ENCODE assay signal across 18 cellular contexts in the genomic region with DNA sequence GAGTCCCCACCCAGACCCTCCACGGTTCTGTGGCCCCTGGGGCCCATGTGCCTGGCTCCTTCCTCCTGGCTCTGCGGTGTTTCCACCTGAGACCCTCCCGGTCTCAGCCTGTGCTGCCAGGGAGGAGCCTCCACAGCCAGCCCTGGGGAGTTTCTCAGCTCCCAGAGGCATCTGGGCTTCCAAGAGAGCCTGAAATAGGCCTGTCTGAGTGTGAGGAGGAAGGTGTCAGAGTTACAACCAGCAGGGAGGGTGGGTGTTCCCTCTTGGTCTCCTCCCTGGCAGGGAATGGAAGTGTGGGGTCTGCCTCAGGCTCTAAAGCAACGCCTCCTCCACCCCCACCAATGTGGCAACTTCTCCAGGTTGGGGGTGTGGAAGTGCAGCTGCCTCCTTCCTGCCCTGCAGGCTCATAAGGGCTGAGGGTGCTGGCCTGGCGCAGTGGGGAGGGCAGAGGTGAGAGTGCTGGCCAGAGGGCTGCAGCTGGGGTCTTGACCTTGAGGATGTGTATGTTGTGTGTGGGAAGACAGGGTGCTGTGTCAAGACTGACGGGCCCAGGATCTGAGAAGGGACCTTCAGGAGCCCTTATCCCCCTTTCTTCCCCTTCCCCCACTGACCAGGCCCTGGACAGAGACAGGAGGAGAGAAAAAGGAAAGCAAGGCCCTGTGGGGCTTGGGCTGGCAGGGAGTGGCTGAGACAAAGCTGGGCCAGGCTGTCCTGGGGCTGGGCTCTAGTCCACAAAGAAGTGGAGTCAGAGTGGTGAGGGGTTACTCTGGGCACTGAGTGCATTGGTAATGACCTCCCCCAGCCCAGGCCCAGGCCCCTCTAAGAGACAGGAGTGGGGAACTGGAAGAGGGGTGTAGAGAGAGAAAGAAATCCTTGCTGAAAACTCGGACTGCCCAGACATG. TPM values are rescaled to one million over a fixed set of nuclear protein-coding genes. Genes with fewer than 3 reads are reported as not detected.
DNase-seq lines count a peak whose midpoint lies in the region; ATAC-seq, FAIRE-seq and TF ChIP-seq lines count a peak whose summit lies in the region.
"Had no signal": no experiment of that assay in that cellular context is flagged by ENCODE, and none has a peak within 500 bp of the region (broad histone marks: within the 10 kb centered on the region; RNA-seq: fewer than 3 reads in every experiment).

No MANE protein-coding gene starts in this region.

- H3K27ac ChIP-seq in RWPE2 (ENCODE audit: poor library complexity, severe bottlenecking): peak overlapping the region; percentile 89
- peak overlapping the region in 9 of 10 donors; percentile 52 to 89 (median 81) for H3K27ac ChIP-seq in heart right ventricle
- peak overlapping the region; percentile 4 to 44 (median 36) for H3K27ac ChIP-seq in sigmoid colon
- no peak overlapping the region for H3K27ac ChIP-seq in A673 (ENCODE audit: low read depth, low read length, poor library complexity, severe bottlenecking)
- H3K27ac ChIP-seq in H9 (ENCODE audit: insufficient read length, low read depth, low read length): no peak overlapping the region
- H3K27ac ChIP-seq: left lung had no signal

- H3K18ac ChIP-seq in H9 (ENCODE audit: insufficient read length, low read depth, low read length): no peak overlapping the region

- H3K9ac ChIP-seq in H9 (ENCODE audit: extremely low read depth, insufficient read length, low read length): no peak overlapping the region

- H3K23ac ChIP-seq in H9 (ENCODE audit: insufficient read length, low read depth, low read length): no peak overlapping the region

- BruUV-seq in A673 (replicated peaks; lab: Mats Ljungman, UMichigan): no TSS peak

- no peak overlapping the region for H4K8ac ChIP-seq in H9 (replicated peaks; ENCODE audit: insufficient read length, low read depth, low read length)

- H3K4me2 ChIP-seq in H9 (ENCODE audit: insufficient read depth, insufficient read length, low read length): no peak overlapping the region

- POLR2A ChIA-PET in A673 (lab: Charles Lee; ENCODE audit: low non-redundant PET): no interaction called here

- H3K27ac Mint-ChIP-seq in H9: no peak overlapping the region; a peak in 2 of 7 replicates
- H3K27ac Mint-ChIP-seq: activated T-cell treated with anti-CD3 and anti-CD28 coated beads, Interleukin-2, amount 50 U/mL, for 72 hours had no signal

- WGBS in heart right ventricle, 2 donors: 76 to 81% methylated on average over 7 of the region's 7 CpGs
- 76 to 80% methylated on average over 7 of the region's 7 CpGs for WGBS in sigmoid colon, 2 donors
- WGBS in H9 (ENCODE audit: extremely low coverage, insufficient read length, low lambda C conversion rate): no CpG with 5 or more reads among the region's 7 CpGs

- no peak overlapping the region for H3K4ac ChIP-seq in H9 (ENCODE audit: low read depth, low read length)

- H3K27me3 Mint-ChIP-seq in H9 (ENCODE audit: low read depth): peaks cover 65% of the 10 kb centered on the region

- CTCF ChIA-PET in A673 (lab: Charles Lee): no interaction called here

- H3K14ac ChIP-seq in H9 (ENCODE audit: insufficient read depth, low read length): no peak overlapping the region; the same call in 1 of the 2 replicates

- H3K36me3 ChIP-seq in H7 (replicated peaks; ENCODE audit: control insufficient read depth, insufficient read depth, low read length) (no peaks in the 10 kb centered on the region), RWPE2 (ENCODE audit: low read depth) (peaks cover 12% of the 10 kb centered on the region; the same call in 1 of the 2 replicates), heart right ventricle (no peaks in the 10 kb centered on the region), sigmoid colon (no peaks in the 10 kb centered on the region), A673 (ENCODE audit: insufficient read depth, low read length, poor library complexity, severe bottlenecking) (no peaks in the 10 kb centered on the region)
- H3K36me3 ChIP-seq: adrenal gland, left lung had no signal

- no peak overlapping the region for H2BK20ac ChIP-seq in H9 (ENCODE audit: low read depth, low read length, poor library complexity, severe bottlenecking)

- H3K4me1 ChIP-seq in RWPE2 (ENCODE audit: insufficient read depth, poor library complexity, severe bottlenecking) (peaks cover 37% of the 10 kb centered on the region), heart right ventricle (peaks cover 22 to 79% (median 45%) of the 10 kb centered on the region in 9 donors), sigmoid colon (peaks cover 0 to 40% (median 32%) of the 10 kb centered on the region in 4 donors), A673 (ENCODE audit: insufficient read depth, low read length, poor library complexity, severe bottlenecking) (peaks cover 2% of the 10 kb centered on the region), H9 (ENCODE audit: insufficient read depth, low read length) (no peaks in the 10 kb centered on the region)

- no peak overlapping the region for H4K91ac ChIP-seq in H9 (ENCODE audit: insufficient read length, low read depth, low read length)

- H2BK12ac ChIP-seq in H9 (ENCODE audit: insufficient read length, low read depth, low read length): no peak overlapping the region

- intact Hi-C loops in heart right ventricle (cut with DNase I) (no loop called here), sigmoid colon (cut with DNase I) (no loop called here), A673 (cut with micrococcal nuclease; ENCODE audit: unreplicated experiment) (no loop called here)

- H3T11ph ChIP-seq in H9 (ENCODE audit: low read length): no peak overlapping the region

- H3K36me3 Mint-ChIP-seq in H9 (ENCODE audit: insufficient read depth in 1 of 3, low read depth in 3 of 3): no peaks in the 10 kb centered on the region
- H3K36me3 Mint-ChIP-seq: natural killer cell treated with Interleukin-12 subunit alpha and Interleukin-12 subunit beta and Interleukin-15 and Interleukin-18, amount 100 ng/mL, for 72 hours had no signal

- H2BK120ac ChIP-seq in H9 (ENCODE audit: low read depth, low read length, poor library complexity, severe bottlenecking): no peak overlapping the region

- no peak for TF ChIP-seq CTCF in RWPE2 (IDR thresholded peaks at IDR 0.05; ENCODE audit: poor library complexity, severe bottlenecking)
- TF ChIP-seq CTCF in heart right ventricle (IDR thresholded peaks at IDR 0.05): no peak
- TF ChIP-seq CTCF in sigmoid colon (IDR thresholded peaks at IDR 0.05): no peak
- TF ChIP-seq CTCF in A673 (conservative IDR thresholded peaks at IDR 0.05; ENCODE audit: low read depth, low read length): no peak
- no peak for TF ChIP-seq CTCF in H9 (conservative IDR thresholded peaks at IDR 0.05)

- no peak overlapping the region for H3K4me3 Mint-ChIP-seq in H9
- H3K4me3 Mint-ChIP-seq: activated T-cell treated with anti-CD3 and anti-CD28 coated beads, Interleukin-2, amount 50 U/mL, for 72 hours; natural killer cell treated with Interleukin-12 subunit alpha and Interleukin-12 subunit beta and Interleukin-15 and Interleukin-18, amount 100 ng/mL, for 72 hours had no signal

- H3K4me3 ChIP-seq in H7 (ENCODE audit: insufficient read depth, low read depth, low read length) (no peak overlapping the region), RWPE2 (ENCODE audit: severe bottlenecking) (no peak overlapping the region), heart right ventricle (peak overlapping the region in 9 of 10 donors; percentile 45 to 64 (median 58)), sigmoid colon (peak overlapping the region in 1 of 4 donors; percentile 54), A673 (ENCODE audit: low read depth, low read length, poor library complexity, severe bottlenecking) (no peak overlapping the region)
- H3K4me3 ChIP-seq: adrenal gland, left lung had no signal

- no peaks in the 10 kb centered on the region for H3K9me3 ChIP-seq in RWPE2 (ENCODE audit: severe bottlenecking)
- H3K9me3 ChIP-seq in heart right ventricle: no peaks in the 10 kb centered on the region
- H3K9me3 ChIP-seq in sigmoid colon: no peaks in the 10 kb centered on the region
- no peaks in the 10 kb centered on the region for H3K9me3 ChIP-seq in A673 (ENCODE audit: low read depth, low read length, poor library complexity, severe bottlenecking)
- no peaks in the 10 kb centered on the region for H3K9me3 ChIP-seq in H9 (ENCODE audit: control insufficient read depth, low read depth, low read length)
- H3K9me3 ChIP-seq: adrenal gland, left lung had no signal

- H2AK5ac ChIP-seq in H9 (ENCODE audit: insufficient read length, low read length): no peak overlapping the region

- no peak for FAIRE-seq in GM12891 (lab: Jason Lieb, UNC)

- H3K27me3 ChIP-seq in H7 (ENCODE audit: control insufficient read depth, insufficient read depth, low read length) (peaks cover 36% of the 10 kb centered on the region), RWPE2 (ENCODE audit: insufficient read depth, poor library complexity, severe bottlenecking) (no peaks in the 10 kb centered on the region), heart right ventricle (peaks cover 0 to 39% (median 0%) of the 10 kb centered on the region in 7 donors), sigmoid colon (peaks cover 14 to 40% (median 31%) of the 10 kb centered on the region in 3 donors), A673 (replicated peaks; ENCODE audit: insufficient read depth, low read depth, low read length, poor library complexity) (peaks cover 5% of the 10 kb centered on the region), H9 (ENCODE audit: insufficient read depth, low read length) (peaks cover 20% of the 10 kb centered on the region; the same call in 1 of the 2 replicates)

- no peak for TF ChIP-seq EP300 in sigmoid colon (IDR thresholded peaks at IDR 0.05)

- H4K5ac ChIP-seq in H9 (ENCODE audit: insufficient read length, low read depth, low read length): no peak overlapping the region

- H4K20me1 ChIP-seq in H9 (ENCODE audit: control insufficient read depth, insufficient read depth, insufficient read length): peaks cover 4% of the 10 kb centered on the region

- DNase-seq in H7 (peak; percentile 33), RWPE2 (ENCODE audit: low spot score) (peak; percentile 76), heart right ventricle (peak in 1 of 2 donors; percentile 23), sigmoid colon (no peak), GM12891 (ENCODE audit: insufficient read length, low spot score) (no peak), A673 (ENCODE audit: low spot score) (no peak), COLO829 (ENCODE audit: low spot score) (no peak), H9 (no peak)
- DNase-seq: activated CD4-positive, alpha-beta T cell treated with anti-CD3 and anti-CD28 coated beads, Interleukin-2, amount 50 U/mL, for 48 hours; activated T-cell treated with anti-CD3 and anti-CD28 coated beads, Interleukin-2, amount 50 U/mL, for 72 hours; adrenal gland; cortex of kidney; NCI-H2081; NCI-H774; SHP77 treated with DMSO at 0.1 percent for 48 hours; T1000 had no signal

- peaks cover 7% of the 10 kb centered on the region for H3K23me2 ChIP-seq in H9 (ENCODE audit: insufficient read length, low read depth, low read length, poor library complexity, severe bottlenecking)

- ATAC-seq in RWPE2 (ENCODE audit: low read depth) (0 out of 3 replicates have a peak, but pooled peaks have one; percentile 5), heart right ventricle (no peak)
- ATAC-seq: activated T-cell treated with anti-CD3 and anti-CD28 coated beads, Interleukin-2, amount 50 U/mL, for 72 hours; left lung; natural killer cell treated with Interleukin-12 subunit alpha and Interleukin-12 subunit beta and Interleukin-15 and Interleukin-18, amount 100 ng/mL, for 72 hours had no signal

- H3K79me2 ChIP-seq in H9 (ENCODE audit: insufficient read depth, low read length): no peaks in the 10 kb centered on the region

- no peaks in the 10 kb centered on the region for H3K9me3 Mint-ChIP-seq in H9
- H3K9me3 Mint-ChIP-seq: activated T-cell treated with anti-CD3 and anti-CD28 coated beads, Interleukin-2, amount 50 U/mL, for 72 hours; natural killer cell treated with Interleukin-12 subunit alpha and Interleukin-12 subunit beta and Interleukin-15 and Interleukin-18, amount 100 ng/mL, for 72 hours had no signal

- no peaks in the 10 kb centered on the region for H3K79me1 ChIP-seq in H9 (ENCODE audit: insufficient read depth, low read depth, low read length, poor library complexity, severe bottlenecking)

- H3K4me1 Mint-ChIP-seq in H9: peaks cover 12 to 30% of the 10 kb centered on the region in 2 experiments

- H2BK15ac ChIP-seq in H9 (ENCODE audit: low read depth, low read length): no peak overlapping the region

- no peak overlapping the region for H2AFZ ChIP-seq in H9 (ENCODE audit: low read length)

- H3K56ac ChIP-seq in H9 (ENCODE audit: insufficient read length, low read depth, low read length): no peak overlapping the region

- TF ChIP-seq POLR2A in sigmoid colon (IDR thresholded peaks at IDR 0.05): no peak
- no peak for TF ChIP-seq POLR2A in GM12891 (IDR thresholded peaks at IDR 0.05; ENCODE audit: low read depth, low read length)

- H2BK5ac ChIP-seq in H9 (ENCODE audit: insufficient read length, low read length): no peak overlapping the region

RNA-seq across cellular contexts. Expression of gene CYGB, which starts 2.4 kb away (rescaled TPM):
- total RNA-seq in H7 (2014; rRNA removed; shearing (Covaris generic)): 1.4 and 3.5 TPM in 2 replicates
- 10 to 100 TPM in 9 of 10 donors, 1 to 10 TPM in 1; 9.3 to 50.5 (median 17.9) TPM for total RNA-seq in heart right ventricle
- 10 to 100 TPM; 36.0 to 57.7 TPM for polyA plus RNA-seq in heart right ventricle
- total RNA-seq in sigmoid colon: 10 to 100 TPM; 18.6 to 33.4 (median 19.3) TPM
- 10 to 100 TPM in 2 of 3 donors, 1 to 10 TPM in 1; 9.7 to 25.8 (median 10.1) TPM for polyA plus RNA-seq in sigmoid colon
- polyA plus RNA-seq in GM12891 (2012; ENCODE audit: low read depth, missing spikeins): not detected
- 0.56 and 0.61 TPM in 2 replicates for total RNA-seq in A673 (2021)
- total RNA-seq in H9 (2021): 2.4 and 2.8 TPM in 2 replicates

RNA-seq across cellular contexts. Expression of gene PRCD, which starts 4.8 kb away (rescaled TPM):
- 0.70 and 0.83 TPM in 2 replicates for total RNA-seq in H7 (2014; rRNA removed; shearing (Covaris generic))
- 1 to 10 TPM; 1.5 to 5.4 (median 2.4) TPM for total RNA-seq in heart right ventricle
- 10 to 100 TPM in 1 of 2 donors, 1 to 10 TPM in 1; 3.7 to 17.3 TPM for polyA plus RNA-seq in heart right ventricle
- total RNA-seq in sigmoid colon: 1 to 10 TPM; 1.1 to 6.1 (median 3.6) TPM
- polyA plus RNA-seq in sigmoid colon: 1 to 10 TPM in 2 of 3 donors, not detected in 1; 4.8 to 7.1 TPM
- polyA plus RNA-seq in GM12891 (2012; ENCODE audit: low read depth, missing spikeins): 0.23 TPM
- not detected in 2 replicates for total RNA-seq in A673 (2021)
- 0.42 and 0.46 TPM in 2 replicates for total RNA-seq in H9 (2021)

RNA-seq across cellular contexts. Expression of gene RHBDF2, which starts 33.9 kb away (rescaled TPM):
- 23.0 and 34.3 TPM in 2 replicates for total RNA-seq in H7 (2014; rRNA removed; shearing (Covaris generic))
- 10 to 100 TPM in 4 of 10 donors, 1 to 10 TPM in 6; 6.5 to 33.1 (median 7.7) TPM for total RNA-seq in heart right ventricle
- 10 to 100 TPM; 13.5 to 27.0 TPM for polyA plus RNA-seq in heart right ventricle
- total RNA-seq in sigmoid colon: 10 to 100 TPM in 3 of 4 donors, 1 to 10 TPM in 1; 7.9 to 27.6 (median 12.5) TPM
- polyA plus RNA-seq in sigmoid colon: 10 to 100 TPM in 1 of 3 donors, 1 to 10 TPM in 2; 1.2 to 35.7 (median 5.8) TPM
- 11.8 TPM for polyA plus RNA-seq in GM12891 (2012; ENCODE audit: low read depth, missing spikeins)
- total RNA-seq in A673 (2021): 20.4 and 26.5 TPM in 2 replicates
- 17.1 and 19.7 TPM in 2 replicates for total RNA-seq in H9 (2021)

RNA-seq across cellular contexts. Expression of gene ST6GALNAC2, which starts 50.6 kb away (rescaled TPM):
- 1.7 and 2.4 TPM in 2 replicates for total RNA-seq in H7 (2014; rRNA removed; shearing (Covaris generic))
- total RNA-seq in heart right ventricle (1 to 10 TPM; 3.7 to 8.4 (median 6.1) TPM), sigmoid colon (10 to 100 TPM in 1 of 4 donors, 1 to 10 TPM in 3; 4.1 to 16.4 (median 9.0) TPM), A673 (2021) (not detected in 2 replicates), H9 (2021) (0.37 and 0.46 TPM in 2 replicates)
- polyA plus RNA-seq in heart right ventricle (1 to 10 TPM; 1.5 to 4.5 TPM), sigmoid colon (1 to 10 TPM; 3.3 to 5.4 (median 3.5) TPM)
- 0.13 TPM for polyA plus RNA-seq in GM12891 (2012; ENCODE audit: low read depth, missing spikeins)

Comparison
In these comparisons a context has a peak if more than half of its experiments do, and no peak if none do; other contexts are left out.
1. DNase-seq: peak in H7 (single experiment) and RWPE2 (single experiment); none in sigmoid colon (single experiment), GM12891 (single experiment), A673 (single experiment), COLO829 (single experiment) and H9 (single experiment).
2. H3K4me3 ChIP-seq: peak in heart right ventricle (9 of 10); none in H7 (single experiment), RWPE2 (single experiment) and A673 (single experiment).
3. H3K27ac ChIP-seq: peak in RWPE2 (single experiment), heart right ventricle (9 of 10) and sigmoid colon (4 of 4); none in A673 (single experiment) and H9 (single experiment).